8 cellular contexts compared by ENCODE assay signal in genomic region chr14:104190396-104191000, GRCh38. TPM values are rescaled to one million over a fixed set of nuclear protein-coding genes. Genes with fewer than 3 reads are reported as not detected.
"Had no signal": no experiment of that assay in that cellular context is flagged by ENCODE, and none has a peak within 500 bp of the region (broad histone marks: within the 10 kb centered on the region; RNA-seq: fewer than 3 reads in every experiment).

No MANE protein-coding gene starts in this region.

- H3K27ac Mint-ChIP-seq: HFFc6 had no signal

- H3K4me3 Mint-ChIP-seq: HFFc6 had no signal

- H3K27ac ChIP-seq: GM23248 had no signal

- H3K9ac ChIP-seq: GM23248 had no signal

- ATAC-seq: K562 had no signal

- DNase-seq: GM23248, GOT3, HCEC 1CT, HFFc6, IMR-90, KG1 had no signal

- H2AFZ ChIP-seq: GM23248 had no signal

- H3K4me3 ChIP-seq: GM23248, K562 had no signal

RNA-seq across cellular contexts. Expression of gene KIF26A, which starts 52.1 kb away (rescaled TPM):
- total RNA-seq: GM23248, HT-29, IMR-90 had no signal
